12 cellular contexts compared by ENCODE assay signal in the genomic region with DNA sequence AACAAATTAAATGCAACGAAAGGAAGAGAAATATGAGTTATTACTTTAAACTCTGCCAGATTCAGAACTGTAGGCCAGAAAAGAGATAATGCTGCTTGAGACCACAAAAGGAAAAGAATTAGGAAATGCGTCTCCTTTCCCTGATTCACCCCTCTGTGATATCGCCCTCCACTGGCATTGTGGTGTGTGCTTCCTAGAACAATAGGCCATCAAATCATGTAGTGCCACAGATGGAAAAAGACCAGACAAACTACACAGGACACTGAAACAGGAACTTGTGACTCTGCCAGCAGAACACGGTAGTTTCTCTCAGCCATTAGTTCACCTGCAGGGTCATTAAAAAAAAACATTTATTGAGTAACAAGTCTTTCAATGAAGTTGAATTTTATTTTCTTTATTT. TPM values are rescaled to one million over a fixed set of nuclear protein-coding genes. Genes with fewer than 3 reads are reported as not detected.
A peak's percentile ranks its signal among the peaks of the same experiment; 100 is the strongest.
DNase-seq lines count a peak whose midpoint lies in the region; ATAC-seq and TF ChIP-seq lines count a peak whose summit lies in the region.
"Had no signal": no experiment of that assay in that cellular context is flagged by ENCODE, and none has a peak within 500 bp of the region (broad histone marks: within the 10 kb centered on the region; RNA-seq: fewer than 3 reads in every experiment).

No MANE protein-coding gene starts in this region.

- POLR2A ChIA-PET in BJ (lab: Charles Lee): no interaction called here

- TF ChIP-seq CTCF in BJ (IDR thresholded peaks at IDR 0.05; ENCODE audit: insufficient read depth, low read depth, low read length) (peak; percentile 34), epithelial cell of proximal tubule (conservative IDR thresholded peaks at IDR 0.05; ENCODE audit: low read depth, low read length) (peak; percentile 60)

- DNase-seq in BJ (ENCODE audit: low read depth) (no peak), NAMALWA (ENCODE audit: low spot score) (peak; percentile 5), epithelial cell of proximal tubule (ENCODE audit: low read depth) (no peak), myocyte (ENCODE audit: low read depth) (peak; percentile 55), HUDEP-2 (lab: John Stamatoyannopoulos, UW; ENCODE audit: unreplicated experiment in 76 of 76) (no peak), cerebellum (ENCODE audit: low spot score) (no peak), kidney glomerular epithelial cell (lab: John Stamatoyannopoulos, UW) (no peak)
- DNase-seq: activated T-cell treated with anti-CD3 and anti-CD28 coated beads, Interleukin-2, amount 50 U/mL, for 24 hours; naive thymus-derived CD8-positive, alpha-beta T cell; NCI-H1048; SW 1271 had no signal

- H3K4me3 ChIP-seq in BJ (ENCODE audit: low read depth, low read length) (no peak overlapping the region), epithelial cell of proximal tubule (ENCODE audit: low read depth, low read length) (no peak overlapping the region)

- H3K36me3 ChIP-seq in BJ (ENCODE audit: control insufficient read depth, insufficient read depth, low read length): no peaks in the 10 kb centered on the region

- H3K27me3 ChIP-seq in BJ (ENCODE audit: control insufficient read depth, insufficient read depth, low read length): no peaks in the 10 kb centered on the region

- CTCF ChIA-PET in BJ (lab: Yijun Ruan, JAX): interaction anchor here (0.7 to 3.2 kb wide), 5 partner anchors 10 to 106 kb away, joined by 3 to 11 read pairs (median 4); a partner anchor contains a TSS

- no peak for ATAC-seq in GM18861 (IDR thresholded peaks at IDR 0.05; ENCODE audit: unreplicated experiment)
- ATAC-seq: naive thymus-derived CD8-positive, alpha-beta T cell had no signal

RNA-seq across cellular contexts. Expression of a gene that starts 14.8 kb away (rescaled TPM):
- polyA plus RNA-seq in BJ (2011; rRNA removed): 268 and 301 TPM in 2 replicates
- polyA minus RNA-seq in BJ (2011; rRNA and poly(A)+ RNA removed): 230 and 338 TPM in 2 replicates
- total RNA-seq in epithelial cell of proximal tubule (0.58 and 8.0 TPM in 2 replicates), myocyte (65.7 and 66.2 TPM in 2 replicates), cerebellum (65.4 TPM)
- 2.5 TPM for polyA plus RNA-seq in myocyte (2012)
- total RNA-seq: naive thymus-derived CD8-positive, alpha-beta T cell had no signal
- polyA plus RNA-seq: naive thymus-derived CD8-positive, alpha-beta T cell had no signal

Comparison
In these comparisons a context has a peak if more than half of its experiments do, and no peak if none do; other contexts are left out.
1. DNase-seq: peak in NAMALWA (single experiment) and myocyte (single experiment); none in BJ (single experiment), epithelial cell of proximal tubule (single experiment), HUDEP-2 (0 of 76), cerebellum (single experiment) and kidney glomerular epithelial cell (single experiment).